ENCODE assay signal across 8 cellular contexts in the genomic region with DNA sequence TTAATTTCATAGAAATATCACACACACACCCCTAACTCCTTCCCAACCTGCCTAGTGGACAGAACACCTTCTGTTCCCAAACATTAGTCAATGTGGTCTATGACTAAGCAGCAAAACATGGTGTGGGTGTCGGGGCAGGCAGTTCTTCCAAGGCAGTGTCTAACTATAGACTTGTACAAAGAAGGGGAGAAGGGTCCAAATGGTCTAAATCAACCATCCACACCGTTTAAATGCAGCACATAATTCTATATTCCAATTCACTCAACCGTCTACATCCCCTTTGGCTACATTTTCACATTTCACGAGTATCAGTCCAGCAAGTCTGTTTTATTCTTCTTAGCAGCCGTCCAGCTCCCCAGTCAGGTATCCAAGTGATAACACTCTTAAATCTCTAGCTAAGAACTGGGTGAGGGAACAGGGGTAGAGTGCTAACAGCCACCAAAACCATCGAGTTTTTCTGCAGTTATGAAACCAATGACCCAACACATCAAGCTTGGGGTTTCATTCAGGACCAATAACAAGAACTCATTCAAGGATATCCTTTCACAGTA. TPM values are rescaled to one million over a fixed set of nuclear protein-coding genes. Genes with fewer than 3 reads are reported as not detected.
DNase-seq lines count a peak whose midpoint lies in the region; ATAC-seq and TF ChIP-seq lines count a peak whose summit lies in the region.

No MANE protein-coding gene starts in this region.

- peaks cover 0 to 7% (median 4%) of the 10 kb centered on the region in 6 donors for H3K9me3 Mint-ChIP-seq in immature natural killer cell

- H3K4me3 ChIP-seq in AG04449 (ENCODE audit: low read depth, low read length) (peak overlapping the region; percentile 60), HEK293 (ENCODE audit: low read depth, low read length) (peak overlapping the region; percentile 82), astrocyte of the spinal cord (ENCODE audit: low read depth, low read length) (peak overlapping the region; percentile 74), liver (ENCODE audit: low read depth in 1 of 3, low read length in 3 of 3) (peak overlapping the region in 2 of 3 donors; percentile 55 to 70)

- H3K4me3 Mint-ChIP-seq in T-helper 17 cell, result no peak overlapping the region
- no peak overlapping the region for H3K4me3 Mint-ChIP-seq in immature natural killer cell

- H3K27ac Mint-ChIP-seq in T-helper 17 cell (no peak overlapping the region), immature natural killer cell (no peak overlapping the region)

- peak overlapping the region; percentile 99 for H3K27ac ChIP-seq in HEK293 (ENCODE audit: extremely low read depth, low read depth, low read length)
- peak overlapping the region; percentile 77 to 83 for H3K27ac ChIP-seq in liver (ENCODE audit: low read depth in 1 of 2, low read length in 2 of 2)

- H3K27me3 ChIP-seq in liver (ENCODE audit: control insufficient read depth in 4 of 4, insufficient read depth in 4 of 4, low read length in 3 of 4), result no peaks in the 10 kb centered on the region

- WGBS in liver, result 49% methylated on average over 6 of the region's 6 CpGs

- in situ Hi-C loops in astrocyte of the spinal cord (cut with HindIII; ENCODE audit: low sequenced_read_pairs), result no loop called here

- H3K36me3 ChIP-seq in HEK293 (ENCODE audit: control insufficient read depth in 2 of 2, insufficient read depth in 1 of 2, low read length in 2 of 2) (no peaks in the 10 kb centered on the region), liver (ENCODE audit: control insufficient read depth in 4 of 4, insufficient read depth in 3 of 4, low read depth in 1 of 4, low read length in 3 of 4) (no peaks in the 10 kb centered on the region)

- TF ChIP-seq CTCF in AG04449 (IDR thresholded peaks at IDR 0.05; ENCODE audit: insufficient read depth, low read length, missing control alignments) (no peak), HEK293 (tag by site-specific recombination; IDR thresholded peaks at IDR 0.05) (no peak), astrocyte of the spinal cord (IDR thresholded peaks at IDR 0.05; ENCODE audit: low read depth, low read length) (no peak), liver (IDR thresholded peaks at IDR 0.05; ENCODE audit: low read depth, low read length, missing input control) (no peak)

- POLR2A ChIA-PET in AG04449 (lab: Yijun Ruan, JAX), result no interaction called here
- POLR2A ChIA-PET in HEK293 (lab: Yijun Ruan, JAX), result interaction anchor here (0.6 to 0.7 kb wide), 2 partner anchors 114 to 137 kb away, joined by 3 read pairs; no protein-coding TSS in a partner anchor

- CTCF ChIA-PET in AG04449 (lab: Yijun Ruan, JAX), result no interaction called here
- CTCF ChIA-PET in HEK293 (lab: Yijun Ruan, JAX), result interaction anchor here (0.7 kb wide), 1 partner anchor 910 kb away, joined by 3 read pairs; no protein-coding TSS in a partner anchor

- H3K9me3 ChIP-seq in HEK293 (ENCODE audit: control insufficient read depth, insufficient read depth, low read depth, low read length) (no peaks in the 10 kb centered on the region), liver (ENCODE audit: control insufficient read depth in 4 of 4, low read length in 3 of 4) (no peaks in the 10 kb centered on the region), T-helper 17 cell (ENCODE audit: control insufficient read depth, low read length, poor library complexity, severe bottlenecking) (no peaks in the 10 kb centered on the region)

- no peak for ATAC-seq in T-helper 17 cell

- H3K9ac ChIP-seq in liver (ENCODE audit: low read depth in 1 of 2, low read length in 2 of 2), result no peak overlapping the region

- H3K4me1 ChIP-seq in HEK293 (ENCODE audit: control insufficient read depth, insufficient read depth, low read length) (peaks cover 40% of the 10 kb centered on the region), liver (ENCODE audit: control insufficient read depth in 4 of 4, insufficient read depth in 4 of 4, low read length in 3 of 4) (peaks cover 2 to 42% (median 22%) of the 10 kb centered on the region in 4 donors)

- DNase-seq in AG04449 (ENCODE audit: low read depth, low spot score) (no peak), astrocyte of the spinal cord (ENCODE audit: low read depth, low spot score) (peak; percentile 92), T-helper 17 cell (no peak), inferior parietal cortex (ENCODE audit: extremely low spot score) (no peak), immature natural killer cell (no peak), iPS-NIHi7 (ENCODE audit: extremely low spot score) (no peak)

- peaks cover 23% of the 10 kb centered on the region for H3K27me3 Mint-ChIP-seq in T-helper 17 cell
- peaks cover 10 to 33% (median 16%) of the 10 kb centered on the region in 3 donors for H3K27me3 Mint-ChIP-seq in immature natural killer cell (ENCODE audit: low read depth in 3 of 3)

- TF ChIP-seq RAD21 in liver (IDR thresholded peaks at IDR 0.05), result no peak

- H3K36me3 Mint-ChIP-seq in T-helper 17 cell (ENCODE audit: low read depth) (no peaks in the 10 kb centered on the region), immature natural killer cell (peaks cover 0 to 4% (median 0%) of the 10 kb centered on the region in 3 donors)

- peaks cover 8% of the 10 kb centered on the region for H3K4me1 Mint-ChIP-seq in T-helper 17 cell
- H3K4me1 Mint-ChIP-seq in immature natural killer cell, result peaks cover 21 to 23% of the 10 kb centered on the region in 2 donors

TF ChIP-seq in HEK293, 187 proteins besides CTCF, POLR2A, EP300 and RAD21 (continues in another document):
- TF ChIP-seq, protein P1, sequence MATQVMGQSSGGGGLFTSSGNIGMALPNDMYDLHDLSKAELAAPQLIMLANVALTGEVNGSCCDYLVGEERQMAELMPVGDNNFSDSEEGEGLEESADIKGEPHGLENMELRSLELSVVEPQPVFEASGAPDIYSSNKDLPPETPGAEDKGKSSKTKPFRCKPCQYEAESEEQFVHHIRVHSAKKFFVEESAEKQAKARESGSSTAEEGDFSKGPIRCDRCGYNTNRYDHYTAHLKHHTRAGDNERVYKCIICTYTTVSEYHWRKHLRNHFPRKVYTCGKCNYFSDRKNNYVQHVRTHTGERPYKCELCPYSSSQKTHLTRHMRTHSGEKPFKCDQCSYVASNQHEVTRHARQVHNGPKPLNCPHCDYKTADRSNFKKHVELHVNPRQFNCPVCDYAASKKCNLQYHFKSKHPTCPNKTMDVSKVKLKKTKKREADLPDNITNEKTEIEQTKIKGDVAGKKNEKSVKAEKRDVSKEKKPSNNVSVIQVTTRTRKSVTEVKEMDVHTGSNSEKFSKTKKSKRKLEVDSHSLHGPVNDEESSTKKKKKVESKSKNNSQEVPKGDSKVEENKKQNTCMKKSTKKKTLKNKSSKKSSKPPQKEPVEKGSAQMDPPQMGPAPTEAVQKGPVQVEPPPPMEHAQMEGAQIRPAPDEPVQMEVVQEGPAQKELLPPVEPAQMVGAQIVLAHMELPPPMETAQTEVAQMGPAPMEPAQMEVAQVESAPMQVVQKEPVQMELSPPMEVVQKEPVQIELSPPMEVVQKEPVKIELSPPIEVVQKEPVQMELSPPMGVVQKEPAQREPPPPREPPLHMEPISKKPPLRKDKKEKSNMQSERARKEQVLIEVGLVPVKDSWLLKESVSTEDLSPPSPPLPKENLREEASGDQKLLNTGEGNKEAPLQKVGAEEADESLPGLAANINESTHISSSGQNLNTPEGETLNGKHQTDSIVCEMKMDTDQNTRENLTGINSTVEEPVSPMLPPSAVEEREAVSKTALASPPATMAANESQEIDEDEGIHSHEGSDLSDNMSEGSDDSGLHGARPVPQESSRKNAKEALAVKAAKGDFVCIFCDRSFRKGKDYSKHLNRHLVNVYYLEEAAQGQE (tag by site-specific recombination; IDR thresholded peaks at IDR 0.05), result 0 out of 2 replicates have a peak, but pooled peaks have one; percentile 22
- peak; percentile 35; the same call in 1 of the 2 replicates for TF ChIP-seq EGR2 (tag by site-specific recombination; IDR thresholded peaks at IDR 0.05; ENCODE audit: low read depth)
- no peak for TF ChIP-seq ZNF19 (tag by site-specific recombination; IDR thresholded peaks at IDR 0.05; ENCODE audit: low read depth)
- TF ChIP-seq ZNF112 (tag by site-specific recombination; IDR thresholded peaks at IDR 0.05), result no peak
- TF ChIP-seq ZFP3 (tag by site-specific recombination; IDR thresholded peaks at IDR 0.05; ENCODE audit: low read depth), result no peak

TF ChIP-seq in liver, 16 proteins besides CTCF, POLR2A, EP300 and RAD21:
- TF ChIP-seq FOXA2 (IDR thresholded peaks at IDR 0.05), result no peak
- no peak for TF ChIP-seq MAX (IDR thresholded peaks at IDR 0.05)
- TF ChIP-seq HNF4A (conservative IDR thresholded peaks at IDR 0.05), result no peak
- no peak for TF ChIP-seq ATF3 (IDR thresholded peaks at IDR 0.05)
- no peak for TF ChIP-seq JUND (IDR thresholded peaks at IDR 0.05)
- TF ChIP-seq, protein P2, sequence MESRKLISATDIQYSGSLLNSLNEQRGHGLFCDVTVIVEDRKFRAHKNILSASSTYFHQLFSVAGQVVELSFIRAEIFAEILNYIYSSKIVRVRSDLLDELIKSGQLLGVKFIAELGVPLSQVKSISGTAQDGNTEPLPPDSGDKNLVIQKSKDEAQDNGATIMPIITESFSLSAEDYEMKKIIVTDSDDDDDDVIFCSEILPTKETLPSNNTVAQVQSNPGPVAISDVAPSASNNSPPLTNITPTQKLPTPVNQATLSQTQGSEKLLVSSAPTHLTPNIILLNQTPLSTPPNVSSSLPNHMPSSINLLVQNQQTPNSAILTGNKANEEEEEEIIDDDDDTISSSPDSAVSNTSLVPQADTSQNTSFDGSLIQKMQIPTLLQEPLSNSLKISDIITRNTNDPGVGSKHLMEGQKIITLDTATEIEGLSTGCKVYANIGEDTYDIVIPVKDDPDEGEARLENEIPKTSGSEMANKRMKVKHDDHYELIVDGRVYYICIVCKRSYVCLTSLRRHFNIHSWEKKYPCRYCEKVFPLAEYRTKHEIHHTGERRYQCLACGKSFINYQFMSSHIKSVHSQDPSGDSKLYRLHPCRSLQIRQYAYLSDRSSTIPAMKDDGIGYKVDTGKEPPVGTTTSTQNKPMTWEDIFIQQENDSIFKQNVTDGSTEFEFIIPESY (IDR thresholded peaks at IDR 0.05), result no peak
- TF ChIP-seq FOXA1 (IDR thresholded peaks at IDR 0.05), result no peak

RNA-seq across cellular contexts. Expression of gene ZNF608, which starts 3.4 kb away (rescaled TPM):
- total RNA-seq in liver, result 1 to 10 TPM; 3.9 to 7.6 TPM
- 1 to 10 TPM; 1.4 to 2.5 TPM for polyA plus RNA-seq in liver
- total RNA-seq in T-helper 17 cell, result under 1 TPM; 0.16 to 0.42 TPM
- polyA plus RNA-seq in immature natural killer cell, result not detected
